In the genomic region with DNA sequence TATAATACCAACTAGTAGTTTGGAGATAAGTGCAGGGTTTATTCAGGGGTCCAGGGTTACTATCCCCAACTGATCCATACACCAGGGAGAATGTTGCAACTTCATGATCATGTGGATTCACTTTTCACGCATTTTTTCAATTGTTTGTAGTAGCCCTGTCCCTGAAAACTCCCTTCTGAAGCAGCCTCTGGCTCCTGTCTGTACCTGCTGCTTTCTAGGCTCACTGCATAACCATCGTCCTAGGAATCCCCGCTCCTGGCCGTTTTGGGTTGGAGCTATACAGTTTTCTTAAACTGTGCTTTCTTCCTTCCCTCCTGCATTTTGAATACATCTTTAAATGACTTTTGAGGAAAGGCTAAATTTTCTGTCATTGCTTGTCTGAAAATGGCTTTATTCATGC, we compare ENCODE assay signal across 24 cellular contexts.
"Had no signal": no experiment of that assay in that cellular context is flagged by ENCODE, and none has a peak within 500 bp of the region (broad histone marks: within the 10 kb centered on the region; RNA-seq: fewer than 3 reads in every experiment).

No MANE protein-coding gene starts in this region.

- H3K9ac ChIP-seq: neural progenitor cell had no signal

- ATAC-seq: natural killer cell, right lobe of liver had no signal

- H3K27ac ChIP-seq: left ventricle myocardium inferior, neural progenitor cell, neutrophil, ovary, right atrium auricular region, right lobe of liver, suprapubic skin, thoracic aorta, tibial artery, upper lobe of left lung had no signal

- H3K4me1 ChIP-seq: left ventricle myocardium inferior, neural progenitor cell, right atrium auricular region, right lobe of liver, suprapubic skin, tibial artery, upper lobe of left lung had no signal

- H3K4me3 ChIP-seq: left ventricle myocardium inferior, lung, neural progenitor cell, ovary, right atrium auricular region, right lobe of liver, smooth muscle cell, suprapubic skin, thoracic aorta, tibial artery, upper lobe of left lung had no signal

- H2AFZ ChIP-seq: neural progenitor cell had no signal

- H3K9me3 ChIP-seq: left ventricle myocardium inferior, neutrophil, ovary, right atrium auricular region, right lobe of liver, suprapubic skin, thoracic aorta, tibial artery, upper lobe of left lung had no signal

- H3K27me3 ChIP-seq: neural progenitor cell, neutrophil, ovary, right atrium auricular region, right lobe of liver, suprapubic skin, tibial artery, upper lobe of left lung had no signal

- DNase-seq: head of caudate nucleus; hippocampal formation; immature natural killer cell; kidney; left ventricle myocardium inferior; midbrain; naive B cell; natural killer cell; nephron progenitor cell; ovary; right lobe of liver; stimulated activated CD4-positive, alpha-beta T cell treated with anti-CD3 and anti-CD28 coated beads, Interleukin-1b, Interleukin-23, amount 100 ng/mL, for 48 hours; stimulated activated CD4-positive, alpha-beta T cell treated with anti-CD3 and anti-CD28 coated beads, Interleukin-2, amount 100 ng/mL, for 48 hours; stimulated activated CD4-positive, alpha-beta T cell treated with anti-CD3 and anti-CD28 coated beads, Interleukin-4, amount 100 ng/mL, for 4 hours; stimulated activated naive CD4-positive, alpha-beta T cell; tibial artery; upper lobe of left lung had no signal

- H3K4me2 ChIP-seq: neural progenitor cell, smooth muscle cell had no signal

- H3K36me3 ChIP-seq: left ventricle myocardium inferior, neural progenitor cell, neutrophil, ovary, right atrium auricular region, right lobe of liver, suprapubic skin, thoracic aorta, tibial artery, upper lobe of left lung had no signal
